In the genomic region with DNA sequence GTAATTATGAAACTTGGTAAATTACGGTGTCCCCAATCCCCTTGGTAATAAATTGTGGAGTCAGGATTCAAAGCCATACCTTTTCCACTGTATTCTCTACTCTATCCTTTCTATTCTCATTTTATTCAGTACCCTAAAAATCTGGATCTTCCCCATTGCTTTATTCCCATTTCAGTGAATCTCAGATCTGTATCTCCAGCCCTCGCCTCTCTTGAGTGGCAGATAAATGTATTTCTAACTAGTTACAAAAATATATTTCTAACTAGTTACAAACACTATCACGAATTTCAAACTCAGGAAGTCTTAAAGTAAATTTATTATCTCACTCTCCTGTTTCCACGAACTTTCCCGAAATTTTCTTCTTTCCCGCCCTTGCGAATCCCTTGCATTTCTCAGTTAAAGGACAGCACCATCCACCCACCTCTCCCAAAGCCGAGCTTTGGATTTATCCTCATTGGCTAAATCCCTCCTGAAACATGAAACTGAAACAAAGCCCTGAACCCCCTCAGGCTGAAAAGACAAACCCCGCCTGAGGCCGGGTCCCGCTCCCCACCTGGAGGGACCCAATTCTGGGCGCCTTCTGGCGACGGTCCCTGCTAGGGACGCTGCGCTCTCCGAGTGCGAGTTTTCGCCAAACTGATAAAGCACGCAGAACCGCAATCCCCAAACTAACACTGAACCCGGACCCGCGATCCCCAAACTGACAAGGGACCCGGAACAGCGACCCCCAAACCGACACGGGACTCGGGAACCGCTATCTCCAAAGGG, we compare ENCODE assay signal across 13 cellular contexts.
A peak's percentile ranks its signal among the peaks of the same experiment; 100 is the strongest.
DNase-seq lines count a peak whose midpoint lies in the region; ATAC-seq and TF ChIP-seq lines count a peak whose summit lies in the region.
"Had no signal": no experiment of that assay in that cellular context is flagged by ENCODE, and none has a peak within 500 bp of the region (broad histone marks: within the 10 kb centered on the region; RNA-seq: fewer than 3 reads in every experiment).

No MANE protein-coding gene starts in this region.

- no peak overlapping the region for H2AFZ ChIP-seq in ACC112 (ENCODE audit: low read length, unreplicated experiment)

- H3K27me3 ChIP-seq in ACC112 (ENCODE audit: insufficient read depth, low read length) (peaks cover 46% of the 10 kb centered on the region), HUES48 (ENCODE audit: control insufficient read depth, insufficient read depth, low read length) (peaks cover 20% of the 10 kb centered on the region), esophagus muscularis mucosa (peaks cover 0 to 13% (median 3%) of the 10 kb centered on the region in 4 donors), tibial nerve (peaks cover 0 to 66% of the 10 kb centered on the region in 2 donors)
- H3K27me3 ChIP-seq in CD4-positive, alpha-beta T cell (ENCODE audit: control insufficient read depth, insufficient read depth, low read length): peaks cover 38% of the 10 kb centered on the region

- ATAC-seq in HG02970 (IDR thresholded peaks at IDR 0.05; ENCODE audit: low FRiP score, unreplicated experiment): no peak
- no peak for ATAC-seq in CD4-positive, alpha-beta T cell (ENCODE audit: poor library complexity)

- H3K9me3 Mint-ChIP-seq in nephron: no peaks in the 10 kb centered on the region
- no peaks in the 10 kb centered on the region for H3K9me3 Mint-ChIP-seq in CD4-positive, alpha-beta T cell
- H3K9me3 Mint-ChIP-seq: activated CD4-positive, alpha-beta memory T cell treated with anti-CD3 and anti-CD28 coated beads, Interleukin-2, amount 10 ng/mL, durations not matched to agents 7 days and 5 days; IgD-negative memory B cell had no signal

- H3K36me3 ChIP-seq in ACC112 (ENCODE audit: insufficient read depth, low read length): no peaks in the 10 kb centered on the region
- no peaks in the 10 kb centered on the region for H3K36me3 ChIP-seq in HUES48 (ENCODE audit: control insufficient read depth, insufficient read depth, low read length)
- no peaks in the 10 kb centered on the region for H3K36me3 ChIP-seq in esophagus muscularis mucosa
- no peaks in the 10 kb centered on the region for H3K36me3 ChIP-seq in tibial nerve

- TF ChIP-seq EP300 in esophagus muscularis mucosa (IDR thresholded peaks at IDR 0.05) (no peak), tibial nerve (IDR thresholded peaks at IDR 0.05) (no peak)

- peak overlapping the region; percentile 66 to 72 (median 68) for H3K4me3 Mint-ChIP-seq in nephron
- no peak overlapping the region for H3K4me3 Mint-ChIP-seq in CD4-positive, alpha-beta T cell
- H3K4me3 Mint-ChIP-seq: activated CD4-positive, alpha-beta memory T cell treated with anti-CD3 and anti-CD28 coated beads, Interleukin-2, amount 10 ng/mL, durations not matched to agents 7 days and 5 days had no signal

- H3K9me3 ChIP-seq in HUES48 (ENCODE audit: control insufficient read depth, insufficient read depth, low read length) (no peaks in the 10 kb centered on the region), esophagus muscularis mucosa (no peaks in the 10 kb centered on the region), tibial nerve (no peaks in the 10 kb centered on the region)
- no peaks in the 10 kb centered on the region for H3K9me3 ChIP-seq in CD4-positive, alpha-beta T cell (ENCODE audit: control insufficient read depth, low read length)

- H3K4me1 Mint-ChIP-seq in nephron: peaks cover 21% of the 10 kb centered on the region
- no peaks in the 10 kb centered on the region for H3K4me1 Mint-ChIP-seq in CD4-positive, alpha-beta T cell (ENCODE audit: low read depth)

- 22% methylated on average over 30 of the region's 30 CpGs for WGBS in esophagus muscularis mucosa
- 14 to 18% methylated on average over 30 of the region's 30 CpGs for WGBS in tibial nerve, 2 donors

- no peaks in the 10 kb centered on the region for H3K36me3 Mint-ChIP-seq in nephron (ENCODE audit: low read depth)
- H3K36me3 Mint-ChIP-seq in CD4-positive, alpha-beta T cell (ENCODE audit: low read depth): no peaks in the 10 kb centered on the region
- H3K36me3 Mint-ChIP-seq: IgD-negative memory B cell had no signal

- no peaks in the 10 kb centered on the region for H3K79me2 ChIP-seq in ACC112 (ENCODE audit: control insufficient read depth, insufficient read depth, low read length, unreplicated experiment)

- no peaks in the 10 kb centered on the region for H3K4me1 ChIP-seq in ACC112 (ENCODE audit: control insufficient read depth, insufficient read depth, low read length, unreplicated experiment)
- peaks cover 10% of the 10 kb centered on the region for H3K4me1 ChIP-seq in HUES48 (ENCODE audit: control insufficient read depth, insufficient read depth, low read length)
- peaks cover 0 to 7% (median 2%) of the 10 kb centered on the region in 4 donors for H3K4me1 ChIP-seq in esophagus muscularis mucosa
- peaks cover 0 to 7% (median 0%) of the 10 kb centered on the region in 4 donors for H3K4me1 ChIP-seq in tibial nerve

- peak overlapping the region in 1 of 3 experiments; percentile 12 for H3K27ac Mint-ChIP-seq in nephron
- H3K27ac Mint-ChIP-seq in CD4-positive, alpha-beta T cell: no peak overlapping the region
- H3K27ac Mint-ChIP-seq: activated CD4-positive, alpha-beta memory T cell treated with anti-CD3 and anti-CD28 coated beads, Interleukin-2, amount 10 ng/mL, durations not matched to agents 7 days and 5 days; IgD-negative memory B cell had no signal

- intact Hi-C loops in esophagus muscularis mucosa (cut with DNase I): no loop called here
- intact Hi-C loops in CD4-positive, alpha-beta T cell (cut with DNase I, micrococcal nuclease): no loop called here

- TF ChIP-seq CTCF in esophagus muscularis mucosa (IDR thresholded peaks at IDR 0.05) (no peak), nephron (IDR thresholded peaks at IDR 0.05; ENCODE audit: unreplicated experiment in 3 of 3) (no peak), tibial nerve (IDR thresholded peaks at IDR 0.05) (no peak)
- TF ChIP-seq CTCF in CD4-positive, alpha-beta T cell (IDR thresholded peaks at IDR 0.05): no peak

- no peak overlapping the region for H3K27ac ChIP-seq in ACC112 (ENCODE audit: low read depth, low read length)
- H3K27ac ChIP-seq in HUES48 (ENCODE audit: low read depth, low read length): no peak overlapping the region
- no peak overlapping the region for H3K27ac ChIP-seq in esophagus muscularis mucosa (replicated peaks in 1 of 4)
- no peak overlapping the region for H3K27ac ChIP-seq in tibial nerve
- H3K27ac ChIP-seq in CD4-positive, alpha-beta T cell (ENCODE audit: low read depth, low read length): no peak overlapping the region

- CTCF ChIA-PET in CD4-positive, alpha-beta T cell (lab: Charles Lee): no interaction called here

- peaks cover 44% of the 10 kb centered on the region for H3K27me3 Mint-ChIP-seq in nephron (ENCODE audit: low read depth)
- H3K27me3 Mint-ChIP-seq in CD4-positive, alpha-beta T cell: peaks cover 40% of the 10 kb centered on the region

- H3K4me3 ChIP-seq in ACC112 (ENCODE audit: low read depth, low read length) (peak overlapping the region; percentile 67), HUES48 (ENCODE audit: low read depth, low read length) (peak overlapping the region; percentile 56), esophagus muscularis mucosa (peak overlapping the region; percentile 12 to 42 (median 20)), tibial nerve (peak overlapping the region in 1 of 4 donors; percentile 7)
- H3K4me3 ChIP-seq: lung had no signal

- TF ChIP-seq POLR2A in esophagus muscularis mucosa (IDR thresholded peaks at IDR 0.05; ENCODE audit: low read depth): no peak
- no peak for TF ChIP-seq POLR2A in tibial nerve (IDR thresholded peaks at IDR 0.05)

- DNase-seq in esophagus muscularis mucosa (ENCODE audit: extremely low spot score) (no peak), tibial nerve (ENCODE audit: low spot score in 2 of 2) (no peak), NOMO-1 (lab: John Stamatoyannopoulos, UW; ENCODE audit: unreplicated experiment in 2 of 2) (no peak)
- DNase-seq in CD4-positive, alpha-beta T cell: no peak
- DNase-seq: activated CD4-positive, alpha-beta memory T cell treated with anti-CD3 and anti-CD28 coated beads, Interleukin-2, amount 10 ng/mL, durations not matched to agents 7 days and 5 days; NCI-H1105; nucleus accumbens had no signal

- POLR2A ChIA-PET in CD4-positive, alpha-beta T cell (lab: Charles Lee): no interaction called here

- H3K9ac ChIP-seq in HUES48 (ENCODE audit: low read depth, low read length): no peak overlapping the region
